Comparison of ENCODE assay signal across 8 cellular contexts in genomic region chr14:72024043-72024407, GRCh38.
DNase-seq lines count a peak whose midpoint lies in the region; ATAC-seq, FAIRE-seq and TF ChIP-seq lines count a peak whose summit lies in the region.

No MANE protein-coding gene starts in this region.

- no peak overlapping the region for H3K4me3 Mint-ChIP-seq in activated T-cell treated with anti-CD3 and anti-CD28 coated beads, Interleukin-2, amount 50 U/mL, for 4 hours

- H3K4me3 ChIP-seq in A549 (no peak overlapping the region), coronary artery (no peak overlapping the region)

- no peak overlapping the region for H3K27ac ChIP-seq in A549
- no peak overlapping the region for H3K27ac ChIP-seq in coronary artery

- H3K4me1 ChIP-seq in A549: no peaks in the 10 kb centered on the region

- in situ Hi-C loops in GM13977 (cut with MboI; ENCODE audit: low pct_unique_long_range_greater_than_20kb, low sequenced_read_pairs, unreplicated experiment): no loop called here

- POLR2A ChIA-PET in A549 (lab: Yijun Ruan, JAX): no interaction called here

- TF ChIP-seq CTCF in A549 (IDR thresholded peaks at IDR 0.05) (no peak; the same call in 2 of the 3 replicates), GM13977 (IDR thresholded peaks at IDR 0.05; ENCODE audit: extremely low read depth, insufficient read depth, missing control alignments) (peak; percentile 61), coronary artery (IDR thresholded peaks at IDR 0.05) (no peak)

- TF ChIP-seq RAD21 in A549 (conservative IDR thresholded peaks at IDR 0.05 in 1 of 2, IDR thresholded peaks at IDR 0.05 in 1 of 2): no peak; a peak in 1 of 5 replicates

- H3K9me3 Mint-ChIP-seq in activated T-cell treated with anti-CD3 and anti-CD28 coated beads, Interleukin-2, amount 50 U/mL, for 4 hours: no peaks in the 10 kb centered on the region

- H3K36me3 Mint-ChIP-seq in activated T-cell treated with anti-CD3 and anti-CD28 coated beads, Interleukin-2, amount 50 U/mL, for 4 hours (ENCODE audit: insufficient read depth): no peaks in the 10 kb centered on the region

- H3K4me2 ChIP-seq in A549: no peak overlapping the region

- no peak for TF ChIP-seq EP300 in A549 (IDR thresholded peaks at IDR 0.05)

- TF ChIP-seq POLR2A in A549 (IDR thresholded peaks at IDR 0.05; ENCODE audit: low read length): no peak

- CTCF ChIA-PET in A549 (lab: Yijun Ruan, JAX): interaction anchor here (0.6 to 1.0 kb wide), 4 partner anchors 14 to 398 kb away, joined by 3 to 4 read pairs (median 3); no protein-coding TSS in a partner anchor

- no peak for FAIRE-seq in A549 (lab: Jason Lieb, UNC)

- peaks cover 5% of the 10 kb centered on the region for H3K4me1 Mint-ChIP-seq in activated T-cell treated with anti-CD3 and anti-CD28 coated beads, Interleukin-2, amount 50 U/mL, for 4 hours (ENCODE audit: low read depth)

- peaks cover 39% of the 10 kb centered on the region for H3K27me3 Mint-ChIP-seq in activated T-cell treated with anti-CD3 and anti-CD28 coated beads, Interleukin-2, amount 50 U/mL, for 4 hours (ENCODE audit: low read depth)

- no peaks in the 10 kb centered on the region for H3K9me3 ChIP-seq in A549

- 4% methylated on average over 5 of the region's 6 CpGs for WGBS in A549 (ENCODE audit: missing lambda C conversion rate)

- peak in 1 of 2 experiments; percentile 48 for DNase-seq in A549 (ENCODE audit: low read depth in 1 of 2, low spot score in 1 of 2)
- DNase-seq in GM13977 (ENCODE audit: low spot score): peak; percentile 32
- peak; percentile 3 for DNase-seq in NOMO-1 treated with dmso at 0.1 percent for 144 hours (lab: John Stamatoyannopoulos, UW; ENCODE audit: unreplicated experiment)
- DNase-seq in activated T-cell treated with anti-CD3 and anti-CD28 coated beads, Interleukin-2, amount 50 U/mL, for 4 hours: peak; percentile 11
- DNase-seq in iPS DF 19.7 (ENCODE audit: low read depth, low spot score): peak; percentile 33
- peak; percentile 7 to 21 for DNase-seq in stimulated activated CD4-positive, alpha-beta T cell treated with anti-CD3 and anti-CD28 coated beads, Interleukin-4, amount 100 ng/mL, for 4 hours
- no peak for DNase-seq in coronary artery (ENCODE audit: low spot score)

- ATAC-seq in A549 (peak in 1 of 2 experiments; percentile 50; a peak in 3 of 6 replicates), GM18517 (IDR thresholded peaks at IDR 0.05; ENCODE audit: unreplicated experiment) (no peak)
- ATAC-seq in activated T-cell treated with anti-CD3 and anti-CD28 coated beads, Interleukin-2, amount 50 U/mL, for 4 hours: peak; percentile 60 to 69

TF ChIP-seq in A549, 52 proteins besides CTCF, POLR2A, EP300 and RAD21:
- peak; percentile 12; the same call in 1 of the 3 replicates for TF ChIP-seq SMC3 (IDR thresholded peaks at IDR 0.05)
- TF ChIP-seq ZNF302 (CRISPR knock-in tag; IDR thresholded peaks at IDR 0.05): no peak
- no peak for TF ChIP-seq CEBPB (IDR thresholded peaks at IDR 0.05)
- no peak for TF ChIP-seq GATA3 (IDR thresholded peaks at IDR 0.05; ENCODE audit: borderline replicate concordance)
- TF ChIP-seq ESRRA (IDR thresholded peaks at IDR 0.05; ENCODE audit: borderline replicate concordance, low read length): no peak
